Comparison of ENCODE assay signal across 7 cellular contexts in the genomic region with DNA sequence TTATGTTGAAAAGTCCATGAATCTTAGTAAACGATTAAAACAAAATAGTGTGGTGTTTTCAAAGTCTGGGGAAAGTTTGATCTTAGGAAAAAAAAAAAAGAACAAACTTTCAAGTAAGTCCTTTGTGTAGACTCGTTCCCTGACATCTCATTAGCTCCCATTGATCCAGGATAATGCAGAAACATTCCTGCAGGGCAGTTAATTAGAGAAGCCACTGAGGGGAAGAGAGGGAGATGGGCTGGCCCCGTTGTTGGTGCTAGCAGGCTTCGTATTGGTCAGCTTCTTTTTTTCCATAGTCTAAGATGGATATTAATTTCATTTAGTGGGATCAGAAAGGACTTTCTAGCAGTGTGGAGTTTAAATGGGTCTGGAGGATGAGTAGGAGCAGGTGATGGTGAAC.
"Had no signal": no experiment of that assay in that cellular context is flagged by ENCODE, and none has a peak within 500 bp of the region (broad histone marks: within the 10 kb centered on the region; RNA-seq: fewer than 3 reads in every experiment).

No MANE protein-coding gene starts in this region.

- H3K36me3 Mint-ChIP-seq: IgD-negative memory B cell had no signal

- ATAC-seq: HepG2 had no signal

- H3K27ac Mint-ChIP-seq: H9, IgD-negative memory B cell had no signal

- DNase-seq: GM23248, H9, HCEC 1CT, KBM-7 had no signal

- H2AFZ ChIP-seq: GM23248 had no signal

- H3K27me3 Mint-ChIP-seq: IgD-negative memory B cell had no signal

- H3K4me3 Mint-ChIP-seq: H9, IgD-negative memory B cell had no signal

- H3K4me1 Mint-ChIP-seq: IgD-negative memory B cell had no signal

- H3K27ac ChIP-seq: GM23248, HL-60 had no signal

- H3K9ac ChIP-seq: GM23248 had no signal

- H3K4me3 ChIP-seq: GM23248 had no signal
